Comparison of ENCODE assay signal across 1 cellular context in genomic region chr19:41553804-41554203, GRCh38.
TF ChIP-seq lines count a peak whose summit lies in the region.

No MANE protein-coding gene starts in this region.

TF ChIP-seq in HCT116, 20 proteins besides CTCF, POLR2A, EP300 and RAD21:
- TF ChIP-seq EZH2 (IDR thresholded peaks at IDR 0.05) (0 out of 2 replicates have a peak, but pooled peaks have one; percentile 26), ELF1 (IDR thresholded peaks at IDR 0.05; ENCODE audit: borderline replicate concordance, low read depth) (no peak), CBX3 (IDR thresholded peaks at IDR 0.05; ENCODE audit: low read depth) (no peak), YY1 (IDR thresholded peaks at IDR 0.05; ENCODE audit: extremely low read depth, insufficient replicate concordance, low read depth, low read length) (no peak), POLR2AphosphoS5 (IDR thresholded peaks at IDR 0.05; ENCODE audit: low read depth, low read length) (no peak), ATF3 (IDR thresholded peaks at IDR 0.05) (no peak)
